Comparison of ENCODE assay signal across 8 cellular contexts in genomic region chr1:234612352-234613127, GRCh38. TPM values are rescaled to one million over a fixed set of nuclear protein-coding genes. Genes with fewer than 3 reads are reported as not detected.
DNase-seq lines count a peak whose midpoint lies in the region; TF ChIP-seq lines count a peak whose summit lies in the region.

No MANE protein-coding gene starts in this region.

- H3K27ac ChIP-seq in H9 (ENCODE audit: insufficient read length, low read depth, low read length) (no peak overlapping the region), SJCRH30 (peak overlapping the region; percentile 95), ovary (peak overlapping the region; percentile 85 to 98), urinary bladder (ENCODE audit: low read depth) (peak overlapping the region; percentile 98)

- H2BK12ac ChIP-seq in H9 (ENCODE audit: insufficient read length, low read depth, low read length), result no peak overlapping the region

- no peak overlapping the region for H3K9ac ChIP-seq in H9 (ENCODE audit: extremely low read depth, insufficient read length, low read length)

- H3K27me3 ChIP-seq in H9 (ENCODE audit: insufficient read depth, low read length), result no peaks in the 10 kb centered on the region
- no peaks in the 10 kb centered on the region for H3K27me3 ChIP-seq in SJCRH30
- H3K27me3 ChIP-seq in ovary, result no peaks in the 10 kb centered on the region

- no peaks in the 10 kb centered on the region for H3K79me1 ChIP-seq in H9 (ENCODE audit: insufficient read depth, low read depth, low read length, poor library complexity, severe bottlenecking)

- peak overlapping the region; percentile 31 to 99 (median 46); a peak in 4 of 7 replicates for H3K27ac Mint-ChIP-seq in H9

- 0 out of 2 replicates have a peak overlapping the region, but pooled peaks have one; percentile 5 for H3K14ac ChIP-seq in H9 (ENCODE audit: insufficient read depth, low read length)

- TF ChIP-seq EP300 in ovary (IDR thresholded peaks at IDR 0.05), result peak; percentile 67

- TF ChIP-seq CTCF in H9 (conservative IDR thresholded peaks at IDR 0.05) (no peak), ovary (IDR thresholded peaks at IDR 0.05) (peak in 1 of 3 donors; percentile 14)

- H3K4me1 ChIP-seq in H9 (ENCODE audit: insufficient read depth, low read length), result peaks cover 9% of the 10 kb centered on the region; the same call in 1 of the 2 replicates
- peaks cover 28% of the 10 kb centered on the region for H3K4me1 ChIP-seq in SJCRH30
- peaks cover 17% of the 10 kb centered on the region for H3K4me1 ChIP-seq in ovary (ENCODE audit: insufficient read depth)
- no peaks in the 10 kb centered on the region for H3K4me1 ChIP-seq in urinary bladder (ENCODE audit: insufficient read depth)

- H3K23me2 ChIP-seq in H9 (ENCODE audit: insufficient read length, low read depth, low read length, poor library complexity, severe bottlenecking), result peaks cover 13% of the 10 kb centered on the region

- H3K18ac ChIP-seq in H9 (ENCODE audit: insufficient read length, low read depth, low read length), result peak overlapping the region; percentile 51

- peaks cover 0 to 3% of the 10 kb centered on the region in 2 experiments; a peak in 4 of 5 replicates for H3K9me3 Mint-ChIP-seq in H9

- peak; percentile 49 for TF ChIP-seq POLR2A in ovary (IDR thresholded peaks at IDR 0.05)

- H4K8ac ChIP-seq in H9 (replicated peaks; ENCODE audit: insufficient read length, low read depth, low read length), result no peak overlapping the region

- H3K4me3 ChIP-seq in SJCRH30 (peak overlapping the region; percentile 68), ovary (peak overlapping the region; percentile 20), urinary bladder (ENCODE audit: low read depth, low read length) (no peak overlapping the region)

- no peak overlapping the region for H4K5ac ChIP-seq in H9 (ENCODE audit: insufficient read length, low read depth, low read length)

- no peak overlapping the region for H2BK15ac ChIP-seq in H9 (ENCODE audit: low read depth, low read length)

- H2BK5ac ChIP-seq in H9 (ENCODE audit: insufficient read length, low read length), result no peak overlapping the region

- H3K23ac ChIP-seq in H9 (ENCODE audit: insufficient read length, low read depth, low read length), result no peak overlapping the region

- H3K79me2 ChIP-seq in H9 (ENCODE audit: insufficient read depth, low read length), result peaks cover 6% of the 10 kb centered on the region; the same call in 1 of the 2 replicates

- no CpG with 5 or more reads among the region's 20 CpGs for WGBS in H9 (ENCODE audit: extremely low coverage, insufficient read length, low lambda C conversion rate)
- WGBS in ovary, 3 donors, result 1% methylated on average over 20 of the region's 20 CpGs
- WGBS in urinary bladder, result under 1% methylated on average over 20 of the region's 20 CpGs

- no peak overlapping the region for H2AFZ ChIP-seq in H9 (ENCODE audit: low read length)

- H3K9me3 ChIP-seq in H9 (ENCODE audit: control insufficient read depth, low read depth, low read length) (no peaks in the 10 kb centered on the region), SJCRH30 (replicated peaks) (no peaks in the 10 kb centered on the region), ovary (no peaks in the 10 kb centered on the region)

- peaks cover 39 to 41% of the 10 kb centered on the region in 2 experiments for H3K4me1 Mint-ChIP-seq in H9

- H3K4me2 ChIP-seq in H9 (ENCODE audit: insufficient read depth, insufficient read length, low read length), result no peak overlapping the region

- H3T11ph ChIP-seq in H9 (ENCODE audit: low read length), result no peak overlapping the region

- H3K4ac ChIP-seq in H9 (ENCODE audit: low read depth, low read length), result no peak overlapping the region

- intact Hi-C loops in ovary (cut with DNase I), result loop anchor here in 3 of 4 donors (5.0 kb wide), 5 partner anchors 110 to 470 kb away; no protein-coding TSS in a partner anchor

- no peak overlapping the region for H3K56ac ChIP-seq in H9 (ENCODE audit: insufficient read length, low read depth, low read length)

- DNase-seq in ELR (ENCODE audit: low read depth) (peak; percentile 99), H9 (no peak), MV-4-11 (lab: John Stamatoyannopoulos, UW) (peak; percentile 100), SJCRH30 (peak; percentile 94), germinal center (ENCODE audit: low spot score) (peak; percentile 82), ovary (peak; percentile 84 to 93 (median 89))
- DNase-seq in activated naive CD4-positive, alpha-beta T cell treated with anti-CD3 and anti-CD28 coated beads, Interleukin-2, amount 50 U/mL, for 16 hours, result peak; percentile 68

- H3K36me3 ChIP-seq in SJCRH30 (peaks cover 7% of the 10 kb centered on the region), ovary (no peaks in the 10 kb centered on the region), urinary bladder (ENCODE audit: insufficient read depth) (no peaks in the 10 kb centered on the region)

- no peak overlapping the region for H4K91ac ChIP-seq in H9 (ENCODE audit: insufficient read length, low read depth, low read length)

- H2BK20ac ChIP-seq in H9 (ENCODE audit: low read depth, low read length, poor library complexity, severe bottlenecking), result no peak overlapping the region

- H3K27me3 Mint-ChIP-seq in H9 (ENCODE audit: low read depth), result no peaks in the 10 kb centered on the region

- H3K4me3 Mint-ChIP-seq in H9, result peak overlapping the region in 1 of 2 experiments; percentile 57; a peak in 2 of 5 replicates

- H2AK5ac ChIP-seq in H9 (ENCODE audit: insufficient read length, low read length), result no peak overlapping the region

- no peak overlapping the region for H2BK120ac ChIP-seq in H9 (ENCODE audit: low read depth, low read length, poor library complexity, severe bottlenecking)

- no peaks in the 10 kb centered on the region for H4K20me1 ChIP-seq in H9 (ENCODE audit: control insufficient read depth, insufficient read depth, insufficient read length)

- H3K36me3 Mint-ChIP-seq in H9 (ENCODE audit: insufficient read depth in 1 of 3, low read depth in 3 of 3), result peaks cover 8 to 9% (median 9%) of the 10 kb centered on the region in 3 experiments

RNA-seq across cellular contexts. Expression of gene IRF2BP2, which starts 2.6 kb away (rescaled TPM):
- total RNA-seq in H9 (2021) (80.2 and 80.3 TPM in 2 replicates), ovary (100 to 1,000 TPM in 6 of 7 donors, 10 to 100 TPM in 1; 66.9 to 180 (median 117) TPM), urinary bladder (137 TPM)
- 33.2 and 41.1 TPM in 2 replicates for total RNA-seq in SJCRH30 (2014; rRNA removed; shearing (Covaris generic))
- polyA plus RNA-seq in ovary (10 to 100 TPM; 83.9 to 98.8 TPM), urinary bladder (137 TPM)
